ENCODE assay signal across 8 cellular contexts in genomic region chr18:23226930-23227728, GRCh38.
DNase-seq lines count a peak whose midpoint lies in the region; ATAC-seq and TF ChIP-seq lines count a peak whose summit lies in the region.

No MANE protein-coding gene starts in this region.

- peak overlapping the region; percentile 57 for H3K27ac ChIP-seq in colonic mucosa
- no peak overlapping the region for H3K27ac ChIP-seq in substantia nigra (ENCODE audit: low read depth, low read length, poor library complexity, severe bottlenecking)

- no peak overlapping the region for H3K4me3 Mint-ChIP-seq in mesothelial cell of epicardium

- peaks cover 7% of the 10 kb centered on the region for H3K36me3 Mint-ChIP-seq in mesothelial cell of epicardium

- in situ Hi-C loops in ACHN (cut with HindIII; ENCODE audit: low pct_ligation_motif_present, low pct_unique_long_range_greater_than_20kb, low sequenced_read_pairs), result no loop called here

- TF ChIP-seq CTCF in colonic mucosa (IDR thresholded peaks at IDR 0.05) (no peak), mesothelial cell of epicardium (IDR thresholded peaks at IDR 0.05; ENCODE audit: unreplicated experiment) (no peak)

- peaks cover 38% of the 10 kb centered on the region for H3K4me1 Mint-ChIP-seq in mesothelial cell of epicardium

- no peaks in the 10 kb centered on the region for H3K36me3 ChIP-seq in colonic mucosa

- DNase-seq in ACHN (peak; percentile 24), HT1080 (ENCODE audit: low read depth) (peak; percentile 65), colonic mucosa (no peak), mesothelial cell of epicardium (ENCODE audit: low spot score in 2 of 2, unreplicated experiment in 2 of 2) (no peak), GM19240 (ENCODE audit: insufficient read length, low spot score) (no peak), NCI-H1930 (lab: John Stamatoyannopoulos, UW) (no peak), substantia nigra (lab: John Stamatoyannopoulos, UW) (no peak)

- no peaks in the 10 kb centered on the region for H3K27me3 ChIP-seq in colonic mucosa

- H3K9me3 Mint-ChIP-seq in mesothelial cell of epicardium, result no peaks in the 10 kb centered on the region

- no peak for ATAC-seq in HG02852 (IDR thresholded peaks at IDR 0.05; ENCODE audit: unreplicated experiment)

- intact Hi-C loops in colonic mucosa (cut with DNase I), result no loop called here

- no peaks in the 10 kb centered on the region for H3K9me3 ChIP-seq in colonic mucosa

- no peak overlapping the region for H3K9ac ChIP-seq in colonic mucosa (ENCODE audit: low read depth in 2 of 2, low read length in 2 of 2)

- H3K27me3 Mint-ChIP-seq in mesothelial cell of epicardium (ENCODE audit: low read depth), result no peaks in the 10 kb centered on the region

- H3K27ac Mint-ChIP-seq in mesothelial cell of epicardium, result peak overlapping the region; percentile 71

- H3K4me1 ChIP-seq in colonic mucosa, result no peaks in the 10 kb centered on the region

- H3K4me3 ChIP-seq in colonic mucosa, result no peak overlapping the region

Comparison
In these comparisons a context has a peak if more than half of its experiments do, and no peak if none do; other contexts are left out.
1. DNase-seq: peak in ACHN (single experiment) and HT1080 (single experiment); none in colonic mucosa (single experiment), mesothelial cell of epicardium (0 of 2), GM19240 (single experiment), NCI-H1930 (0 of 2) and substantia nigra (0 of 49).